ENCODE assay signal across 1 cellular context in the genomic region with DNA sequence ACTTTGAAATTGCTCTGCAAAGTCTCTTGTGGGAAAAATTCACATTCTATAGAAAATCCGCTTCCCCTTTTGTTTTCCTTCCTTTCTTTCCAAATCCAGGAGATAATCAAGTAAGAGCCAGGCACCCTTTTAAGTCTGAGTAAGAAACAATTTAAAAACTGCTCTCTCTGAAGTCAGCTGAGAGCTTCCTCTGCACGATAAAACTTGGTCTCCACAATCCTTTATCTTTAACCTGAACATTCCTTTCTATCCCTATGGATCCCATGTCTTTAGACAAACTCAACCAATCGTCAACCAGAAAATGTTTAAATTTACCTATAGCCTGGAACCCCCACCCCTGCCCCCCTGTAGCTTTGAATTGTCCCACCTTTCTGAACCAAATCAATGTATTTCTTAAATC.
TF ChIP-seq lines count a peak whose summit lies in the region.

No MANE protein-coding gene starts in this region.

TF ChIP-seq in endothelial cell of umbilical vein, 7 proteins besides CTCF, POLR2A, EP300 and RAD21 (continued from another document):
- TF ChIP-seq MAX (IDR thresholded peaks at IDR 0.05; ENCODE audit: insufficient read depth, insufficient read length): no peak
- TF ChIP-seq MYC (IDR thresholded peaks at IDR 0.05; ENCODE audit: low read depth, low read length): no peak
- TF ChIP-seq FOS (IDR thresholded peaks at IDR 0.05; ENCODE audit: borderline replicate concordance, insufficient read depth, low read length): no peak
TF ChIP-seq in endothelial cell of umbilical vein: peak in this region for 0.
